14 cellular contexts compared by ENCODE assay signal in genomic region chr1:113542221-113542701, GRCh38.
A peak's percentile ranks its signal among the peaks of the same experiment; 100 is the strongest.
DNase-seq lines count a peak whose midpoint lies in the region; ATAC-seq, FAIRE-seq and TF ChIP-seq lines count a peak whose summit lies in the region.
"Had no signal": no experiment of that assay in that cellular context is flagged by ENCODE, and none has a peak within 500 bp of the region (broad histone marks: within the 10 kb centered on the region; RNA-seq: fewer than 3 reads in every experiment).

No MANE protein-coding gene starts in this region.

- no peak for TF ChIP-seq CTCF in K562 (IDR thresholded peaks at IDR 0.05 in 2 of 3, conservative IDR thresholded peaks at IDR 0.05 in 1 of 3; ENCODE audit: insufficient read depth in 2 of 3, low read depth in 1 of 3, low read length in 3 of 3)

- no peak for ATAC-seq in K562
- ATAC-seq: Right ventricle myocardium inferior had no signal

- no peak overlapping the region for H3K4me2 ChIP-seq in K562 (ENCODE audit: insufficient read depth, low read length)
- H3K4me2 ChIP-seq: BLaER1 treated with 17β-estradiol and CSF1 and Interleukin-3, amounts not matched to agents 10 nM and 100 nM had no signal

- H3K4me1 ChIP-seq in K562 (replicated peaks in 1 of 2; ENCODE audit: control insufficient read depth in 2 of 2, insufficient read depth in 2 of 2, low read length in 2 of 2): no peaks in the 10 kb centered on the region; a peak in 1 of 5 replicates
- H3K4me1 ChIP-seq: BLaER1 treated with 17β-estradiol and CSF1 and Interleukin-3, amounts not matched to agents 10 nM and 100 nM had no signal

- H3K9me3 ChIP-seq in K562 (replicated peaks; ENCODE audit: control insufficient read depth, insufficient read depth, low read depth, low read length): no peaks in the 10 kb centered on the region

- H3K9me1 ChIP-seq in K562 (ENCODE audit: control insufficient read depth, insufficient read depth, low read length): no peaks in the 10 kb centered on the region

- 3% methylated on average over 6 of the region's 6 CpGs for WGBS in K562 (ENCODE audit: insufficient coverage, low coverage, missing lambda C conversion rate)

- no peaks in the 10 kb centered on the region for H3K27me3 ChIP-seq in K562 (ENCODE audit: control insufficient read depth in 2 of 2, insufficient read depth in 2 of 2, low read length in 2 of 2)
- H3K27me3 ChIP-seq in H7 (ENCODE audit: control insufficient read depth, insufficient read depth, low read length): no peaks in the 10 kb centered on the region
- H3K27me3 ChIP-seq: BLaER1 treated with 17β-estradiol and CSF1 and Interleukin-3, amounts not matched to agents 10 nM and 100 nM had no signal

- H3K79me2 ChIP-seq in K562 (ENCODE audit: control insufficient read depth, insufficient read depth, low read length): no peaks in the 10 kb centered on the region

- no peak for FAIRE-seq in K562 (lab: Jason Lieb, UNC)
- FAIRE-seq: kidney had no signal

- in situ Hi-C loops in K562 (cut with MboI): no loop called here

- H3K36me3 ChIP-seq in K562 (ENCODE audit: control insufficient read depth, insufficient read depth, low read length) (no peaks in the 10 kb centered on the region), H7 (replicated peaks; ENCODE audit: control insufficient read depth, insufficient read depth, low read length) (no peaks in the 10 kb centered on the region)

- TF ChIP-seq EP300 in K562 (IDR thresholded peaks at IDR 0.05; ENCODE audit: low read length): no peak

- H3K27ac ChIP-seq in K562 (ENCODE audit: extremely low read depth, low read depth, low read length): no peak overlapping the region
- H3K27ac ChIP-seq: BLaER1 treated with 17β-estradiol and CSF1 and Interleukin-3, amounts not matched to agents 10 nM and 100 nM had no signal

- peak; percentile 25 for DNase-seq in Ammon's horn (ENCODE audit: low spot score)
- DNase-seq in M059J (ENCODE audit: low read depth): peak; percentile 81
- DNase-seq in K562 (ENCODE audit: extremely low read depth in 1 of 4, low spot score in 3 of 4): no peak
- DNase-seq in kidney glomerular epithelial cell (lab: John Stamatoyannopoulos, UW): peak; percentile 35
- DNase-seq in NCI-H82 treated with DMSO at 0.1 percent for 48 hours (lab: John Stamatoyannopoulos, UW; ENCODE audit: unreplicated experiment): no peak
- DNase-seq in NCI-H2029 treated with DMSO at 0.1 percent for 48 hours (lab: John Stamatoyannopoulos, UW): no peak
- no peak for DNase-seq in COR-L47 (lab: John Stamatoyannopoulos, UW)
- DNase-seq in H7: no peak
- DNase-seq: activated CD4-positive, alpha-beta T cell treated with anti-CD3 and anti-CD28 coated beads, Interleukin-2, amount 10 ng/mL, durations not matched to agents 7 days and 5 days; endodermal cell; kidney; NCI-H1694 treated with DMSO at 0.1 percent for 48 hours had no signal

- POLR2A ChIA-PET in K562 (lab: Yijun Ruan, JAX): interaction anchor here (1.2 kb wide), 1 partner anchor 13 kb away, joined by 5 read pairs; no protein-coding TSS in a partner anchor

- H3K9ac ChIP-seq in K562 (ENCODE audit: insufficient read depth in 1 of 2, low read depth in 2 of 2, low read length in 2 of 2): no peak overlapping the region
- H3K9ac ChIP-seq: BLaER1 treated with 17β-estradiol and CSF1 and Interleukin-3, amounts not matched to agents 10 nM and 100 nM had no signal

- no peak overlapping the region for H2AFZ ChIP-seq in K562 (ENCODE audit: low read depth, low read length)

- CTCF ChIA-PET in K562 (lab: Yijun Ruan, JAX; ENCODE audit: low intra/inter-chr PET ratio): no interaction called here

- H4K20me1 ChIP-seq in K562 (replicated peaks; ENCODE audit: control insufficient read depth, insufficient read depth, low read length): no peaks in the 10 kb centered on the region
- H4K20me1 ChIP-seq: BLaER1 treated with 17β-estradiol and CSF1 and Interleukin-3, amounts not matched to agents 10 nM and 100 nM had no signal

- no TSS peak for BruUV-seq in K562 (replicated peaks; lab: Mats Ljungman, UMichigan)

- H3K4me3 ChIP-seq in K562: no peak overlapping the region
- H3K4me3 ChIP-seq in H7 (ENCODE audit: insufficient read depth, low read depth, low read length): no peak overlapping the region
- H3K4me3 ChIP-seq: BLaER1 treated with 17β-estradiol and CSF1 and Interleukin-3, amounts not matched to agents 10 nM and 100 nM had no signal

- intact Hi-C loops in K562 (cut with micrococcal nuclease): no loop called here

- TF ChIP-seq POLR2A in K562 (conservative IDR thresholded peaks at IDR 0.05): no peak

- no peak for TF ChIP-seq RAD21 in K562 (CRISPR knock-in tag; conservative IDR thresholded peaks at IDR 0.05 in 1 of 2, IDR thresholded peaks at IDR 0.05 in 1 of 2)

TF ChIP-seq in K562, 482 proteins besides CTCF, POLR2A, EP300 and RAD21:
- no peak for TF ChIP-seq FOXA3 (CRISPR knock-in tag; conservative IDR thresholded peaks at IDR 0.05 in 1 of 2, IDR thresholded peaks at IDR 0.05 in 1 of 2)
- TF ChIP-seq FOSL1 (tag; conservative IDR thresholded peaks at IDR 0.05): 0 out of 2 replicates have a peak, but pooled peaks have one; percentile 20

Comparison
In these comparisons a context has a peak if more than half of its experiments do, and no peak if none do; other contexts are left out.
1. DNase-seq: peak in Ammon's horn (single experiment), M059J (single experiment) and kidney glomerular epithelial cell (single experiment); none in K562 (0 of 4), NCI-H82 treated with DMSO at 0.1 percent for 48 hours (single experiment), NCI-H2029 treated with DMSO at 0.1 percent for 48 hours (single experiment), COR-L47 (single experiment) and H7 (single experiment).